Comparison of ENCODE assay signal across 17 cellular contexts in genomic region chr1:103513720-103514119, GRCh38. TPM values are rescaled to one million over a fixed set of nuclear protein-coding genes. Genes with fewer than 3 reads are reported as not detected.
DNase-seq lines count a peak whose midpoint lies in the region; TF ChIP-seq lines count a peak whose summit lies in the region.
"Had no signal": no experiment of that assay in that cellular context is flagged by ENCODE, and none has a peak within 500 bp of the region (broad histone marks: within the 10 kb centered on the region; RNA-seq: fewer than 3 reads in every experiment).

No MANE protein-coding gene starts in this region.

- DNase-seq in AG10803 (ENCODE audit: low read depth) (peak; percentile 4), GM03348 (ENCODE audit: low spot score) (peak; percentile 5), amniotic epithelial cell (ENCODE audit: low read depth) (peak; percentile 54), fibroblast of peridontal ligament (ENCODE audit: extremely low read depth) (peak; percentile 14), NCI-H748 treated with DMSO at 0.1 percent for 48 hours (lab: John Stamatoyannopoulos, UW) (no peak), COLO829 (ENCODE audit: low spot score) (no peak), colonic mucosa (no peak), RWPE1 (ENCODE audit: low spot score) (no peak)
- DNase-seq: CD4-positive, alpha-beta T cell; KBM-7; MG63; NCI-H1092 treated with DMSO at 0.1 percent for 48 hours; NCI-H1694; NCI-H2107; NCI-H226; NCI-H526 had no signal

- no peak overlapping the region for H3K27ac ChIP-seq in colonic mucosa
- no peak overlapping the region for H3K27ac ChIP-seq in RWPE1
- H3K27ac ChIP-seq: SJSA1 had no signal

- intact Hi-C loops in colonic mucosa (cut with DNase I): loop anchor here (5.0 kb wide), 1 partner anchor 401 kb away; no protein-coding TSS in a partner anchor

- H3K36me3 ChIP-seq in colonic mucosa: no peaks in the 10 kb centered on the region
- H3K36me3 ChIP-seq: MG63, SJSA1 had no signal

- H3K27me3 ChIP-seq in colonic mucosa: no peaks in the 10 kb centered on the region
- H3K27me3 ChIP-seq: MG63, SJSA1 had no signal

- no peaks in the 10 kb centered on the region for H3K4me1 ChIP-seq in colonic mucosa

- TF ChIP-seq CTCF in AG10803 (conservative IDR thresholded peaks at IDR 0.05; ENCODE audit: low read length): no peak
- no peak for TF ChIP-seq CTCF in colonic mucosa (IDR thresholded peaks at IDR 0.05)
- no peak for TF ChIP-seq CTCF in RWPE1 (conservative IDR thresholded peaks at IDR 0.05; ENCODE audit: low read depth)

- POLR2A ChIA-PET in RWPE1 (lab: Yijun Ruan, JAX; ENCODE audit: low non-redundant PET): no interaction called here

- H3K4me3 ChIP-seq in AG10803 (ENCODE audit: low read length): no peak overlapping the region
- no peak overlapping the region for H3K4me3 ChIP-seq in colonic mucosa
- H3K4me3 ChIP-seq: MG63, SJSA1 had no signal

- CTCF ChIA-PET in RWPE1 (lab: Yijun Ruan, JAX): no interaction called here

- H3K9ac ChIP-seq in colonic mucosa (ENCODE audit: low read depth in 2 of 2, low read length in 2 of 2): no peak overlapping the region

- H3K9me3 ChIP-seq in colonic mucosa: no peaks in the 10 kb centered on the region
- H3K9me3 ChIP-seq: MG63, SJSA1 had no signal

RNA-seq across cellular contexts. Expression of gene RNPC3, which starts 11.8 kb away (rescaled TPM):
- total RNA-seq in colonic mucosa: 10 to 100 TPM; 18.8 to 19.0 TPM

RNA-seq across cellular contexts. Expression of gene AMY2B, which starts 57.7 kb away (rescaled TPM):
- total RNA-seq in colonic mucosa: 1 to 10 TPM; 6.6 to 8.5 TPM

Comparison
In these comparisons a context has a peak if more than half of its experiments do, and no peak if none do; other contexts are left out.
1. DNase-seq: peak in AG10803 (single experiment), GM03348 (single experiment), amniotic epithelial cell (single experiment) and fibroblast of peridontal ligament (single experiment); none in NCI-H748 treated with DMSO at 0.1 percent for 48 hours (single experiment), COLO829 (single experiment), colonic mucosa (single experiment) and RWPE1 (single experiment).